In the genomic region with DNA sequence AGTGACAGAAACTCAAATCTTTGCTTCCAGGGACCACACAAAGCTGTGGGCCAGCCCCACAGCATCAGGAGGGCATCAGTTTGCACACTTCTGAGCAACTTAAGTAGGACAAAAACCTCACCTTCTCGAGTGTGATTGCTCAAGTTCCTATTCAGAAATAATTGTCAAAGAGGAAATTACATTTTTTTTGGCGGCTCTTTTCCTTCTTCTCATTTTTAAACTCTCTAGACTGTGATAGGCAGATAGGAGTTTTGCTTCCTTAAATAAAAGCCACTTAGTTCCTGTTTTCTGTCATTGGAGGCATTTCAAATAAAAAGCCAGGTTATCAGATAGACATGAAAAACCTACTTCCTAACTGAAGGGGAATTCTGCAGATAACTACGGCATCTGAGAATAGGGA, we compare ENCODE assay signal across 10 cellular contexts. TPM values are rescaled to one million over a fixed set of nuclear protein-coding genes. Genes with fewer than 3 reads are reported as not detected.
DNase-seq lines count a peak whose midpoint lies in the region; ATAC-seq lines count a peak whose summit lies in the region.
"Had no signal": no experiment of that assay in that cellular context is flagged by ENCODE, and none has a peak within 500 bp of the region (broad histone marks: within the 10 kb centered on the region; RNA-seq: fewer than 3 reads in every experiment).

No MANE protein-coding gene starts in this region.

- no peaks in the 10 kb centered on the region for H3K27me3 Mint-ChIP-seq in activated T-cell treated with anti-CD3 and anti-CD28 coated beads, Interleukin-2, amount 50 U/mL, for 4 hours (ENCODE audit: low read depth)
- no peaks in the 10 kb centered on the region for H3K27me3 Mint-ChIP-seq in activated naive CD8-positive, alpha-beta T cell treated with anti-CD3 and anti-CD28 coated beads for 36 hours

- no peaks in the 10 kb centered on the region for H3K36me3 Mint-ChIP-seq in activated T-cell treated with anti-CD3 and anti-CD28 coated beads, Interleukin-2, amount 50 U/mL, for 4 hours (ENCODE audit: insufficient read depth)
- H3K36me3 Mint-ChIP-seq in activated naive CD8-positive, alpha-beta T cell treated with anti-CD3 and anti-CD28 coated beads for 36 hours: peaks cover 9% of the 10 kb centered on the region

- H3K27ac Mint-ChIP-seq in activated naive CD8-positive, alpha-beta T cell treated with anti-CD3 and anti-CD28 coated beads for 36 hours: peak overlapping the region; percentile 90

- peaks cover 81% of the 10 kb centered on the region for H3K4me1 Mint-ChIP-seq in activated T-cell treated with anti-CD3 and anti-CD28 coated beads, Interleukin-2, amount 50 U/mL, for 4 hours (ENCODE audit: low read depth)
- peaks cover 86% of the 10 kb centered on the region for H3K4me1 Mint-ChIP-seq in activated naive CD8-positive, alpha-beta T cell treated with anti-CD3 and anti-CD28 coated beads for 36 hours

- H3K4me3 Mint-ChIP-seq in activated T-cell treated with anti-CD3 and anti-CD28 coated beads, Interleukin-2, amount 50 U/mL, for 4 hours: peak overlapping the region; percentile 48
- H3K4me3 Mint-ChIP-seq in activated naive CD8-positive, alpha-beta T cell treated with anti-CD3 and anti-CD28 coated beads for 36 hours: peak overlapping the region; percentile 64

- H3K9me3 Mint-ChIP-seq in activated T-cell treated with anti-CD3 and anti-CD28 coated beads, Interleukin-2, amount 50 U/mL, for 4 hours: no peaks in the 10 kb centered on the region
- H3K9me3 Mint-ChIP-seq in activated naive CD8-positive, alpha-beta T cell treated with anti-CD3 and anti-CD28 coated beads for 36 hours: peaks cover 3% of the 10 kb centered on the region

- ATAC-seq in activated T-cell treated with anti-CD3 and anti-CD28 coated beads, Interleukin-2, amount 50 U/mL, for 4 hours: no peak
- ATAC-seq in GM18498 (IDR thresholded peaks at IDR 0.05; ENCODE audit: unreplicated experiment): no peak
- ATAC-seq in GM19324 (IDR thresholded peaks at IDR 0.05; ENCODE audit: low FRiP score, unreplicated experiment): no peak

- no peak for DNase-seq in activated T-cell treated with anti-CD3 and anti-CD28 coated beads, Interleukin-2, amount 50 U/mL, for 4 hours
- no peak for DNase-seq in activated T-cell treated with anti-CD3 and anti-CD28 coated beads, Interleukin-2, amount 50 U/mL, for 1 hour
- DNase-seq in NOMO-1 treated with dmso at 0.1 percent for 144 hours (lab: John Stamatoyannopoulos, UW; ENCODE audit: unreplicated experiment) (peak; percentile 90), pons (ENCODE audit: low spot score) (peak; percentile 76)
- no peak for DNase-seq in activated naive CD8-positive, alpha-beta T cell treated with anti-CD3 and anti-CD28 coated beads for 36 hours
- DNase-seq in stimulated activated naive CD4-positive, alpha-beta T cell treated with Interleukin-2 at 50 U/mL for 16 hours (lab: John Stamatoyannopoulos, UW): no peak
- DNase-seq: NCI-H446 had no signal

RNA-seq across cellular contexts. Expression of a gene that starts 11.2 kb away (rescaled TPM):
- 100 to 1,000 TPM; 120 to 132 (median 130) TPM for total RNA-seq in activated T-cell treated with anti-CD3 and anti-CD28 coated beads, Interleukin-2, amount 50 U/mL, for 4 hours
- 100 to 1,000 TPM; 167 to 175 TPM for total RNA-seq in activated naive CD8-positive, alpha-beta T cell treated with anti-CD3 and anti-CD28 coated beads for 36 hours
- total RNA-seq: fibroblast of lung had no signal

RNA-seq across cellular contexts. Expression of a gene that starts 56.0 kb away (rescaled TPM):
- total RNA-seq in activated T-cell treated with anti-CD3 and anti-CD28 coated beads, Interleukin-2, amount 50 U/mL, for 4 hours: 1 to 10 TPM; 1.6 to 2.1 (median 1.7) TPM
- total RNA-seq in activated naive CD8-positive, alpha-beta T cell treated with anti-CD3 and anti-CD28 coated beads for 36 hours: 1 to 10 TPM; 3.3 to 4.0 TPM

Comparison
In these comparisons a context has a peak if more than half of its experiments do, and no peak if none do; other contexts are left out.
1. DNase-seq: peak in NOMO-1 treated with dmso at 0.1 percent for 144 hours (single experiment) and pons (single experiment); none in activated T-cell treated with anti-CD3 and anti-CD28 coated beads, Interleukin-2, amount 50 U/mL, for 4 hours (single experiment), activated T-cell treated with anti-CD3 and anti-CD28 coated beads, Interleukin-2, amount 50 U/mL, for 1 hour (single experiment), activated naive CD8-positive, alpha-beta T cell treated with anti-CD3 and anti-CD28 coated beads for 36 hours (single experiment) and stimulated activated naive CD4-positive, alpha-beta T cell treated with Interleukin-2 at 50 U/mL for 16 hours (single experiment).